Comparison of ENCODE assay signal across 8 cellular contexts in the genomic region with DNA sequence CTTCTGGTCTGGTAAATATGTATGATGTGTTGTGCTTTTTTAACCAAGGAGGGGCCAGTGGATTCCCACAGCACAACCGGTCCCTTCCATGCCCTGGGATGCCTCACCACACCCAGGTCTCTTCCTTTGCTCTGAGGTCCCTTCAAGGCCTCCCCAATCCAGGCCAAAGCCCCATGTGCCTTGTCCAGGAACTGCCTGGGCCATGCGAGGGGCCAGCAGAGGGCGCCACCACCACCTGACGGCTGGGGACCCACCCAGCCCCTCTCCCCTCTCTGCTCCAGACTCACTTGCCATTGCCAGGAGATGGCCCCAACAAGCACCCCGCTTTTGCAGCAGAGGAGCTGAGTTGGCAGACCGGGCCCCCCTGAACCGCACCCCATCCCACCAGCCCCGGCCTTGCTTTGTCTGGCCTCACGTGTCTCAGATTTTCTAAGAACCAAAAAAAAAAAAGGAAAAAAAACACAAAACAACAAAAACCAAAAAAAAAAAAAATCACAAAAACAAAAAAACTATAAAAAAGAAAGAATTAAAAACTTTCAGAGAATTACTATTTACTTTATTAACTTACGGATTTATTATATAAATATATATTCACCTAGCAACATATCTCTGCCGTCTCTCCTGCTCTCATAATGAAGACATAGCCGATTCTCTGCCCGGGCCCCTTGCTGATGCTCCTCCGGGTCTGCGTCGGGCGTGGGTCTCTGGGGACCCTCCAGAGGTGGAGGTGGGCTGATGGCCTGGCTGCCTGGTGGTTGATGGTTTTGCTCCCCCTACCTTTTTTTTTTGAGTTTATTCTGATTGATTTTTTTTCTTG. TPM values are rescaled to one million over a fixed set of nuclear protein-coding genes. Genes with fewer than 3 reads are reported as not detected.
DNase-seq lines count a peak whose midpoint lies in the region; ATAC-seq, FAIRE-seq and TF ChIP-seq lines count a peak whose summit lies in the region.

No MANE protein-coding gene starts in this region.

- H3K27ac ChIP-seq in HCT116 (ENCODE audit: low read depth, low read length) (no peak overlapping the region), Peyer's patch (peak overlapping the region in 3 of 4 donors; percentile 8 to 51 (median 35))

- H3K36me3 ChIP-seq in HCT116 (ENCODE audit: control insufficient read depth in 1 of 2, insufficient read depth in 2 of 2, low read length in 2 of 2) (peaks cover 13 to 50% of the 10 kb centered on the region in 2 experiments; a peak in 3 of 4 replicates), Peyer's patch (peaks cover 0 to 66% (median 0%) of the 10 kb centered on the region in 3 donors)

- RAD21 ChIA-PET in HCT116 (lab: Charles Lee; ENCODE audit: low non-redundant PET in 1 of 2, low total read pairs in 2 of 2, uncharacterized antibody in 2 of 2, unreplicated experiment in 2 of 2), result no interaction called here

- POLR2A ChIA-PET in HCT116 (lab: Charles Lee), result no interaction called here

- ATAC-seq in HCT116, result peak; percentile 74
- ATAC-seq in activated T-helper 17 cell treated with anti-CD3 and anti-CD28 coated beads, Interleukin-2, amount 50 U/mL, for 72 hours (replicated peaks), result peak; percentile 68
- peak; percentile 53 for ATAC-seq in sciatic nerve
- ATAC-seq in HG03139 (IDR thresholded peaks at IDR 0.05; ENCODE audit: unreplicated experiment), result no peak
- ATAC-seq in GM19455 (IDR thresholded peaks at IDR 0.05; ENCODE audit: unreplicated experiment), result no peak

- 0 out of 2 replicates have a peak, but pooled peaks cover 3% of the 10 kb centered on the region for H4K20me1 ChIP-seq in HCT116 (ENCODE audit: insufficient read depth)

- DNase-seq in CD14-positive monocyte (ENCODE audit: low spot score), result peak; percentile 67
- DNase-seq in HCT116 (ENCODE audit: low read depth, low spot score), result peak; percentile 24
- peak; percentile 82 to 90 (median 83) for DNase-seq in Peyer's patch
- DNase-seq in frontal cortex (ENCODE audit: low spot score in 2 of 2), result no peak
- peak; percentile 81 for DNase-seq in sciatic nerve (ENCODE audit: low spot score)

- TF ChIP-seq POLR2A in HCT116 (IDR thresholded peaks at IDR 0.05; ENCODE audit: borderline replicate concordance, extremely low read depth, insufficient read depth, insufficient read length) (no peak), Peyer's patch (IDR thresholded peaks at IDR 0.05) (no peak)

- TSS peak; percentile 74 for BruUV-seq in HCT116 (replicated peaks; lab: Mats Ljungman, UMichigan)

- H3K9ac ChIP-seq in HCT116 (ENCODE audit: low read length), result no peak overlapping the region

- H3K4me1 ChIP-seq in HCT116 (ENCODE audit: control insufficient read depth in 1 of 2, insufficient read depth in 2 of 2, low read length in 2 of 2) (peaks cover 11 to 41% of the 10 kb centered on the region in 2 experiments; a peak in 3 of 4 replicates), Peyer's patch (peaks cover 0 to 63% (median 9%) of the 10 kb centered on the region in 4 donors)

- no peak overlapping the region for H3K4me3 ChIP-seq in HCT116 (replicated peaks in 1 of 2; ENCODE audit: low read depth in 1 of 2, low read length in 2 of 2)
- H3K4me3 ChIP-seq in Peyer's patch, result no peak overlapping the region

- peaks cover 24% of the 10 kb centered on the region for H3K4me1 Mint-ChIP-seq in CD14-positive monocyte
- H3K4me1 Mint-ChIP-seq in activated T-helper 17 cell treated with anti-CD3 and anti-CD28 coated beads, Interleukin-2, amount 50 U/mL, for 72 hours, result peaks cover 15% of the 10 kb centered on the region

- intact Hi-C loops in CD14-positive monocyte (cut with micrococcal nuclease) (loop anchor here in 1 of 2 donors (10.0 kb wide), 1 partner anchor 195 kb away; no protein-coding TSS in a partner anchor), HCT116 (cut with micrococcal nuclease) (loop anchor here (5.0 kb wide), 1 partner anchor 202 kb away; the partner anchor contains the start of genes MRPS12 and SARS2), sciatic nerve (cut with DNase I) (no loop called here)

- CTCF ChIA-PET in HCT116 (lab: Charles Lee), result no interaction called here

- peak overlapping the region in 5 of 7 donors; percentile 15 to 78 (median 48) for H3K27ac Mint-ChIP-seq in CD14-positive monocyte
- H3K27ac Mint-ChIP-seq in activated T-helper 17 cell treated with anti-CD3 and anti-CD28 coated beads, Interleukin-2, amount 50 U/mL, for 72 hours, result peak overlapping the region; percentile 82

- peaks cover 52 to 73% of the 10 kb centered on the region in 2 donors for H3K36me3 Mint-ChIP-seq in CD14-positive monocyte
- H3K36me3 Mint-ChIP-seq in activated T-helper 17 cell treated with anti-CD3 and anti-CD28 coated beads, Interleukin-2, amount 50 U/mL, for 72 hours (ENCODE audit: low read depth), result peaks cover 70% of the 10 kb centered on the region

- TF ChIP-seq CTCF in CD14-positive monocyte (IDR thresholded peaks at IDR 0.05) (peak; percentile 83), HCT116 (IDR thresholded peaks at IDR 0.05 in 2 of 3, conservative IDR thresholded peaks at IDR 0.05 in 1 of 3; ENCODE audit: borderline replicate concordance in 1 of 3, insufficient read depth in 1 of 3, low read depth in 2 of 3, low read length in 2 of 3) (peak; percentile 67 to 92 (median 87); a peak in 5 of 6 replicates), Peyer's patch (IDR thresholded peaks at IDR 0.05) (peak; percentile 51 to 83 (median 76))

- H3K4me2 ChIP-seq in HCT116 (ENCODE audit: low read length), result no peak overlapping the region

- H3K27me3 ChIP-seq in HCT116 (ENCODE audit: insufficient read depth, low read length) (no peaks in the 10 kb centered on the region), Peyer's patch (no peaks in the 10 kb centered on the region)

- TF ChIP-seq RAD21 in HCT116 (IDR thresholded peaks at IDR 0.05; ENCODE audit: low read depth), result peak; percentile 62

- H3K79me2 ChIP-seq in HCT116 (ENCODE audit: insufficient read depth, low read length), result no peaks in the 10 kb centered on the region; the same call in 1 of the 2 replicates

- H3K9me3 Mint-ChIP-seq in CD14-positive monocyte, result peaks cover 0 to 2% (median 0%) of the 10 kb centered on the region in 7 donors
- H3K9me3 Mint-ChIP-seq in activated T-helper 17 cell treated with anti-CD3 and anti-CD28 coated beads, Interleukin-2, amount 50 U/mL, for 72 hours, result no peaks in the 10 kb centered on the region

- H3K9me3 ChIP-seq in HCT116 (ENCODE audit: control insufficient read depth in 1 of 2, insufficient read depth in 1 of 2, low read depth in 1 of 2, low read length in 2 of 2) (no peaks in the 10 kb centered on the region), Peyer's patch (no peaks in the 10 kb centered on the region)

- H3K9me2 ChIP-seq in HCT116 (ENCODE audit: insufficient read depth), result no peaks in the 10 kb centered on the region

- peaks cover 0 to 3% (median 1%) of the 10 kb centered on the region in 3 donors for H3K27me3 Mint-ChIP-seq in CD14-positive monocyte (ENCODE audit: low read depth in 3 of 3)
- H3K27me3 Mint-ChIP-seq in activated T-helper 17 cell treated with anti-CD3 and anti-CD28 coated beads, Interleukin-2, amount 50 U/mL, for 72 hours, result no peaks in the 10 kb centered on the region

- H2AFZ ChIP-seq in HCT116 (ENCODE audit: low read depth, low read length, poor library complexity, severe bottlenecking), result no peak overlapping the region

- FAIRE-seq in frontal cortex (lab: Jason Lieb, UNC), result peak; percentile 69

- no peak overlapping the region for H3K4me3 Mint-ChIP-seq in CD14-positive monocyte
- no peak overlapping the region for H3K4me3 Mint-ChIP-seq in activated T-helper 17 cell treated with anti-CD3 and anti-CD28 coated beads, Interleukin-2, amount 50 U/mL, for 72 hours

TF ChIP-seq in HCT116, 20 proteins besides CTCF, POLR2A, EP300 and RAD21 (continues in another document):
- TF ChIP-seq FOSL1 (IDR thresholded peaks at IDR 0.05; ENCODE audit: low read depth) (no peak), SIN3A (IDR thresholded peaks at IDR 0.05; ENCODE audit: low read depth) (no peak), ZFX (IDR thresholded peaks at IDR 0.05) (no peak), MAX (IDR thresholded peaks at IDR 0.05) (no peak), ZNF274 (IDR thresholded peaks at IDR 0.05; ENCODE audit: low read depth, low read length) (no peak), TCF7L2 (IDR thresholded peaks at IDR 0.05; ENCODE audit: borderline replicate concordance, extremely low read depth, insufficient read depth, insufficient read length) (no peak), CBX3 (IDR thresholded peaks at IDR 0.05; ENCODE audit: low read depth) (no peak)

RNA-seq across cellular contexts. Expression of gene CAPN12, which starts 14.4 kb away (rescaled TPM):
- not detected for polyA plus RNA-seq in CD14-positive monocyte
- total RNA-seq in HCT116 (2021; ENCODE audit: unreplicated experiment) (8.8 TPM), Peyer's patch (10 to 100 TPM in 1 of 4 donors, 1 to 10 TPM in 3; 5.8 to 56.8 (median 6.4) TPM), frontal cortex (under 0.01 TPM), sciatic nerve (5.6 TPM)
- 8.6 and 10.4 TPM in 2 replicates for polyA plus RNA-seq in HCT116 (2012)
- total RNA-seq in activated T-helper 17 cell treated with anti-CD3 and anti-CD28 coated beads, Interleukin-2, amount 50 U/mL, for 72 hours, result 10 to 100 TPM in 1 of 2 donors, 1 to 10 TPM in 1; 3.8 to 75.3 TPM

RNA-seq across cellular contexts. Expression of gene LGALS7, which starts 43.5 kb away (rescaled TPM):
- not detected for polyA plus RNA-seq in CD14-positive monocyte
- total RNA-seq in HCT116 (2021; ENCODE audit: unreplicated experiment) (not detected), Peyer's patch (not detected), frontal cortex (not detected), sciatic nerve (not detected)
- not detected in 2 replicates for polyA plus RNA-seq in HCT116 (2012)
- total RNA-seq in activated T-helper 17 cell treated with anti-CD3 and anti-CD28 coated beads, Interleukin-2, amount 50 U/mL, for 72 hours, result not detected

RNA-seq across cellular contexts. Expression of gene LGALS7B, which starts 59.1 kb away (rescaled TPM):
- polyA plus RNA-seq in CD14-positive monocyte, result not detected
- total RNA-seq in HCT116 (2021; ENCODE audit: unreplicated experiment) (2.4 TPM), Peyer's patch (not detected), frontal cortex (not detected), sciatic nerve (not detected)
- 1.4 and 2.0 TPM in 2 replicates for polyA plus RNA-seq in HCT116 (2012)
- not detected for total RNA-seq in activated T-helper 17 cell treated with anti-CD3 and anti-CD28 coated beads, Interleukin-2, amount 50 U/mL, for 72 hours

Comparison
In these comparisons a context has a peak if more than half of its experiments do, and no peak if none do; other contexts are left out.
1. DNase-seq: peak in CD14-positive monocyte (single experiment), HCT116 (single experiment), Peyer's patch (3 of 3) and sciatic nerve (single experiment); none in frontal cortex (0 of 2).
2. ATAC-seq: peak in HCT116 (single experiment), activated T-helper 17 cell treated with anti-CD3 and anti-CD28 coated beads, Interleukin-2, amount 50 U/mL, for 72 hours (single experiment) and sciatic nerve (single experiment); none in HG03139 (single experiment) and GM19455 (single experiment).
3. Peak in every context shown above with its lines, with median percentiles within 50 percentile points of each other: CTCF ChIP-seq.